Comparison of ENCODE assay signal across 1 cellular context in genomic region chr6:17923401-17923863, GRCh38.
TF ChIP-seq lines count a peak whose summit lies in the region.

No MANE protein-coding gene starts in this region.

TF ChIP-seq in SK-N-SH, 30 proteins besides CTCF, POLR2A, EP300 and RAD21 (continued from another document):
- TF ChIP-seq, protein P1, sequence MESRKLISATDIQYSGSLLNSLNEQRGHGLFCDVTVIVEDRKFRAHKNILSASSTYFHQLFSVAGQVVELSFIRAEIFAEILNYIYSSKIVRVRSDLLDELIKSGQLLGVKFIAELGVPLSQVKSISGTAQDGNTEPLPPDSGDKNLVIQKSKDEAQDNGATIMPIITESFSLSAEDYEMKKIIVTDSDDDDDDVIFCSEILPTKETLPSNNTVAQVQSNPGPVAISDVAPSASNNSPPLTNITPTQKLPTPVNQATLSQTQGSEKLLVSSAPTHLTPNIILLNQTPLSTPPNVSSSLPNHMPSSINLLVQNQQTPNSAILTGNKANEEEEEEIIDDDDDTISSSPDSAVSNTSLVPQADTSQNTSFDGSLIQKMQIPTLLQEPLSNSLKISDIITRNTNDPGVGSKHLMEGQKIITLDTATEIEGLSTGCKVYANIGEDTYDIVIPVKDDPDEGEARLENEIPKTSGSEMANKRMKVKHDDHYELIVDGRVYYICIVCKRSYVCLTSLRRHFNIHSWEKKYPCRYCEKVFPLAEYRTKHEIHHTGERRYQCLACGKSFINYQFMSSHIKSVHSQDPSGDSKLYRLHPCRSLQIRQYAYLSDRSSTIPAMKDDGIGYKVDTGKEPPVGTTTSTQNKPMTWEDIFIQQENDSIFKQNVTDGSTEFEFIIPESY (IDR thresholded peaks at IDR 0.05; ENCODE audit: borderline replicate concordance, low read depth) = no peak
- TF ChIP-seq FOXM1 (IDR thresholded peaks at IDR 0.05; ENCODE audit: low read depth) = no peak
- peak; percentile 23; the same call in 1 of the 2 replicates for TF ChIP-seq TCF12 (IDR thresholded peaks at IDR 0.05)
- TF ChIP-seq SMC3 (IDR thresholded peaks at IDR 0.05; ENCODE audit: low read depth, low read length) = no peak
- TF ChIP-seq, protein P2, sequence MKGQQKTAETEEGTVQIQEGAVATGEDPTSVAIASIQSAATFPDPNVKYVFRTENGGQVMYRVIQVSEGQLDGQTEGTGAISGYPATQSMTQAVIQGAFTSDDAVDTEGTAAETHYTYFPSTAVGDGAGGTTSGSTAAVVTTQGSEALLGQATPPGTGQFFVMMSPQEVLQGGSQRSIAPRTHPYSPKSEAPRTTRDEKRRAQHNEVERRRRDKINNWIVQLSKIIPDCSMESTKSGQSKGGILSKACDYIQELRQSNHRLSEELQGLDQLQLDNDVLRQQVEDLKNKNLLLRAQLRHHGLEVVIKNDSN (IDR thresholded peaks at IDR 0.05; ENCODE audit: borderline replicate concordance, low read depth) = no peak
- no peak for TF ChIP-seq YY1 (IDR thresholded peaks at IDR 0.05; ENCODE audit: low read depth)
- no peak for TF ChIP-seq FOSL2 (IDR thresholded peaks at IDR 0.05; ENCODE audit: borderline replicate concordance, low read depth)
- peak; percentile 12; the same call in 1 of the 2 replicates for TF ChIP-seq NFIC (IDR thresholded peaks at IDR 0.05; ENCODE audit: borderline replicate concordance)
- TF ChIP-seq SIN3A (IDR thresholded peaks at IDR 0.05; ENCODE audit: borderline replicate concordance, low read depth, low read length) = no peak
- TF ChIP-seq REST (IDR thresholded peaks at IDR 0.05; ENCODE audit: low read depth, low read length) = no peak
- no peak for TF ChIP-seq NRF1 (IDR thresholded peaks at IDR 0.05; ENCODE audit: low read depth, low read length)
